Comparison of ENCODE assay signal across 8 cellular contexts in the genomic region with DNA sequence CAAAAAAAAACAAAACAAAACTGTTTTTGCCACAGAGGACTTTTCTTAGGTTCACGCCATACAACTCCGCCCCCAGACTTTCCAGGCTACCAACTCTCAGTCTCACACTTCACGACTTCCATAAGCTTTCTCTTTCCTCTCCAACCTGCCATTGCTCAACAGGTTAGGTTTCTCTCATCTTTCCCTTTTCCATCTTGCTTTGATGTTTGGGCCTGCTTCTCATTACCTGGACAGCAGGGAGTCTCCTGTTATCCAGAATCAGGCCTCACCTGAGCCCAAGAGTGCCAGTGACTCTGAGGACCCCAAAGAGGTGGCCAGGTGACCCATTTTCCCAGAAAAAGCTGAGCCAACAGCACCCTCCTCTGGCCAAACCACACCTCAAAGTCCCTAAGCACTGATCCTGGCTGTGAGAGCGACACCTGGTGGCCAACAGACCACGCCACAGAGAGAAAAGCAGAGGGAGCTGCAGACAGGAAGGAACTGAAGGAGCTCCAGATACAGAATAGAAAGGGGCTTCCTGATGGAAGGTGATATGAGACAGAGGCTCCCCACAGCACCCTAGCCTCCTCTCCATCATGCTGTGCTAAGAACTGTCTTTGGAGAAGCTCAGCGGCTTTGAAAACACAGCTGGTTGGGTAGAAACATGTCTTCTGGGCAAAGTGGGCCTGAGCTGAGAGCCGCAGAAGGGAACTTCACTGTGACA. TPM values are rescaled to one million over a fixed set of nuclear protein-coding genes. Genes with fewer than 3 reads are reported as not detected.
DNase-seq lines count a peak whose midpoint lies in the region; ATAC-seq, FAIRE-seq and TF ChIP-seq lines count a peak whose summit lies in the region.

No MANE protein-coding gene starts in this region.

- H3K27ac ChIP-seq in WERI-Rb-1: no peak overlapping the region

- H3K4me3 ChIP-seq in WERI-Rb-1 (ENCODE audit: low read depth, low read length) (no peak overlapping the region), cardiac fibroblast (replicated peaks in 1 of 2; ENCODE audit: low read depth in 2 of 2, low read length in 2 of 2) (no peak overlapping the region)

- H3K36me3 ChIP-seq in WERI-Rb-1: peaks cover 30% of the 10 kb centered on the region

- in situ Hi-C loops in GM13976 (cut with MboI; ENCODE audit: low sequenced_read_pairs, unreplicated experiment): loop anchor here (5.0 to 10.0 kb wide), 2 partner anchors 34 to 161 kb away; no protein-coding TSS in a partner anchor

- H3K27me3 ChIP-seq in WERI-Rb-1 (ENCODE audit: insufficient read depth, low read depth, severe bottlenecking): no peaks in the 10 kb centered on the region

- ATAC-seq in HG02970 (IDR thresholded peaks at IDR 0.05; ENCODE audit: low FRiP score, unreplicated experiment): no peak

- no peaks in the 10 kb centered on the region for H3K9me3 ChIP-seq in WERI-Rb-1 (ENCODE audit: severe bottlenecking)

- TF ChIP-seq CTCF in GM13976 (IDR thresholded peaks at IDR 0.05; ENCODE audit: borderline replicate concordance, control extremely low read depth, extremely low read depth, insufficient read depth, missing control alignments): peak; percentile 100
- peak; percentile 99 for TF ChIP-seq CTCF in WERI-Rb-1 (IDR thresholded peaks at IDR 0.05; ENCODE audit: low read depth, low read length)
- peak; percentile 100 for TF ChIP-seq CTCF in cardiac fibroblast (IDR thresholded peaks at IDR 0.05; ENCODE audit: low read depth, low read length)

- FAIRE-seq in islet of Langerhans (lab: Jason Lieb, UNC): peak; percentile 84

- DNase-seq in A172 (ENCODE audit: low spot score) (peak; percentile 69), GM13976 (ENCODE audit: low spot score) (peak; percentile 89), NCI-H2171 treated with DMSO at 0.1 percent for 48 hours (lab: John Stamatoyannopoulos, UW) (peak; percentile 60), WERI-Rb-1 (peak; percentile 89), cardiac fibroblast (ENCODE audit: low read depth in 2 of 2) (peak; percentile 87)
- DNase-seq in stimulated activated CD4-positive, alpha-beta T cell treated with anti-CD3 and anti-CD28 coated beads, Interleukin-12 subunit alpha, Interleukin-12 subunit beta, amount 100 ng/mL, for 48 hours (ENCODE audit: low read depth in 2 of 3, low spot score in 1 of 3): peak; percentile 68 to 83 (median 77)

RNA-seq across cellular contexts. Expression of gene CCDC51, which starts 4.0 kb away (rescaled TPM):
- 42.7 and 49.8 TPM in 2 replicates for total RNA-seq in A172 (2014; rRNA removed; shearing (Covaris generic))

RNA-seq across cellular contexts. Expression of gene TMA7, which starts 4.1 kb away (rescaled TPM):
- total RNA-seq in A172 (2014; rRNA removed; shearing (Covaris generic)): 556 and 560 TPM in 2 replicates

RNA-seq across cellular contexts. Expression of gene PLXNB1, which starts 6.0 kb away (rescaled TPM):
- 24.9 and 66.5 TPM in 2 replicates for total RNA-seq in A172 (2014; rRNA removed; shearing (Covaris generic))

RNA-seq across cellular contexts. Expression of gene ATRIP, which starts 10.6 kb away (rescaled TPM):
- 8.1 and 14.6 TPM in 2 replicates for total RNA-seq in A172 (2014; rRNA removed; shearing (Covaris generic))
